ENCODE assay signal across 17 cellular contexts in genomic region chr5:176889321-176890280, GRCh38. TPM values are rescaled to one million over a fixed set of nuclear protein-coding genes. Genes with fewer than 3 reads are reported as not detected.
DNase-seq lines count a peak whose midpoint lies in the region; ATAC-seq, FAIRE-seq and TF ChIP-seq lines count a peak whose summit lies in the region.
"Had no signal": no experiment of that assay in that cellular context is flagged by ENCODE, and none has a peak within 500 bp of the region (broad histone marks: within the 10 kb centered on the region; RNA-seq: fewer than 3 reads in every experiment).

No MANE protein-coding gene starts in this region.

- TF ChIP-seq RAD21 in H1 (IDR thresholded peaks at IDR 0.05 in 1 of 2, conservative IDR thresholded peaks at IDR 0.05 in 1 of 2; ENCODE audit: low read depth in 2 of 2, low read length in 2 of 2), result no peak

- H3K56ac ChIP-seq in H1 (replicated peaks; ENCODE audit: insufficient read length, low read depth, low read length), result no peak overlapping the region

- H4K20me1 ChIP-seq in H1 (replicated peaks in 1 of 2; ENCODE audit: control insufficient read depth in 1 of 2, insufficient read depth in 2 of 2, low read length in 2 of 2) (no peaks in the 10 kb centered on the region), neural progenitor cell (ENCODE audit: low read depth) (no peaks in the 10 kb centered on the region)

- H3K9me3 Mint-ChIP-seq in neural progenitor cell, result no peaks in the 10 kb centered on the region
- H3K9me3 Mint-ChIP-seq: CD8-positive, alpha-beta memory T cell had no signal

- no peak overlapping the region for H2AK5ac ChIP-seq in H1 (ENCODE audit: low read depth, low read length)

- no peaks in the 10 kb centered on the region for H3K4me1 ChIP-seq in H1 (replicated peaks in 1 of 4; ENCODE audit: control insufficient read depth in 3 of 4, insufficient read depth in 4 of 4, low read length in 3 of 4)
- H3K4me1 ChIP-seq in neural progenitor cell, result peaks cover 5% of the 10 kb centered on the region
- H3K4me1 ChIP-seq in upper lobe of left lung, result peaks cover 0 to 5% (median 0%) of the 10 kb centered on the region in 4 donors
- no peaks in the 10 kb centered on the region for H3K4me1 ChIP-seq in stomach

- H3K18ac ChIP-seq in H1 (ENCODE audit: extremely low read depth, low read length), result no peak overlapping the region

- no peak overlapping the region for H4K5ac ChIP-seq in H1 (ENCODE audit: insufficient read length, low read depth, low read length)

- POLR2A ChIA-PET in H1 (lab: Charles Lee; ENCODE audit: partially characterized antibody), result no interaction called here

- H2BK120ac ChIP-seq in H1 (replicated peaks; ENCODE audit: low read depth, low read length), result no peak overlapping the region

- no peaks in the 10 kb centered on the region for H3K79me1 ChIP-seq in H1 (ENCODE audit: low read depth, low read length)

- no peak overlapping the region for H3K23ac ChIP-seq in H1 (ENCODE audit: insufficient read length)

- no peak overlapping the region for H3K4me3 Mint-ChIP-seq in neural progenitor cell
- H3K4me3 Mint-ChIP-seq: CD8-positive, alpha-beta memory T cell had no signal

- H2BK12ac ChIP-seq in H1 (ENCODE audit: low read depth, low read length), result no peak overlapping the region

- H3K27ac Mint-ChIP-seq in neural progenitor cell, result peak overlapping the region; percentile 58
- H3K27ac Mint-ChIP-seq: CD8-positive, alpha-beta memory T cell had no signal

- H3K79me2 ChIP-seq in H1 (ENCODE audit: control insufficient read depth in 1 of 2, insufficient read depth in 2 of 2, low read length in 2 of 2), result no peaks in the 10 kb centered on the region
- no peaks in the 10 kb centered on the region for H3K79me2 ChIP-seq in neural progenitor cell (ENCODE audit: low read depth)

- no peak for FAIRE-seq in H1 (lab: Jason Lieb, UNC)

- H3K27ac ChIP-seq in H1 (ENCODE audit: low read depth, low read length), result no peak overlapping the region
- H3K27ac ChIP-seq in neural progenitor cell, result no peak overlapping the region
- H3K27ac ChIP-seq in upper lobe of left lung, result no peak overlapping the region
- H3K27ac ChIP-seq in stomach, result no peak overlapping the region
- H3K27ac ChIP-seq: PC-9 had no signal

- H3K27me3 Mint-ChIP-seq in neural progenitor cell (ENCODE audit: insufficient read depth, low read depth), result peaks cover 28% of the 10 kb centered on the region

- no peak for TF ChIP-seq EP300 in H1 (IDR thresholded peaks at IDR 0.05; ENCODE audit: borderline replicate concordance in 1 of 2, low read depth in 2 of 2, low read length in 2 of 2)
- TF ChIP-seq EP300 in upper lobe of left lung (IDR thresholded peaks at IDR 0.05), result no peak
- TF ChIP-seq EP300 in stomach (IDR thresholded peaks at IDR 0.05), result no peak

- H2AFZ ChIP-seq in H1 (ENCODE audit: low read length) (no peak overlapping the region), neural progenitor cell (replicated peaks) (no peak overlapping the region)
- H2AFZ ChIP-seq: PC-9 had no signal

- H2BK15ac ChIP-seq in H1 (ENCODE audit: low read length), result no peak overlapping the region

- H3K27me3 ChIP-seq in H1 (replicated peaks in 1 of 4; ENCODE audit: control insufficient read depth in 3 of 4, extremely low read depth in 1 of 4, insufficient read depth in 3 of 4, low read length in 3 of 4) (no peaks in the 10 kb centered on the region), neural progenitor cell (no peaks in the 10 kb centered on the region), upper lobe of left lung (no peaks in the 10 kb centered on the region), stomach (peaks cover 0 to 4% (median 0%) of the 10 kb centered on the region in 3 donors)
- H3K27me3 ChIP-seq: BE2C, MG63 had no signal

- no peak overlapping the region for H3K14ac ChIP-seq in H1 (ENCODE audit: insufficient read length)

- no peak overlapping the region for H3K4me2 ChIP-seq in H1 (ENCODE audit: insufficient read depth in 1 of 2, low read depth in 2 of 2, low read length in 2 of 2)
- no peak overlapping the region for H3K4me2 ChIP-seq in neural progenitor cell
- H3K4me2 ChIP-seq: PC-9 had no signal

- H4K8ac ChIP-seq in H1 (ENCODE audit: extremely low read depth, insufficient read depth, low read length), result peak overlapping the region; percentile 32; the same call in 1 of the 2 replicates

- no peak overlapping the region for H4K91ac ChIP-seq in H1 (replicated peaks; ENCODE audit: insufficient read length, low read length)

- CTCF ChIA-PET in H1 (lab: Charles Lee; ENCODE audit: partially characterized antibody), result interaction anchor here (1.7 to 1.9 kb wide), 2 partner anchors 10 to 19 kb away, joined by 5 to 6 read pairs; partner anchors contain the start of gene HK3

- no peaks in the 10 kb centered on the region for H3K36me3 Mint-ChIP-seq in neural progenitor cell
- H3K36me3 Mint-ChIP-seq: CD8-positive, alpha-beta memory T cell had no signal

- H2BK5ac ChIP-seq in H1 (ENCODE audit: low read depth, low read length), result no peak overlapping the region; the same call in 1 of the 2 replicates

- H3K4ac ChIP-seq in H1 (replicated peaks; ENCODE audit: insufficient read length, low read depth, low read length), result no peak overlapping the region

- H3K4me1 Mint-ChIP-seq in neural progenitor cell, result peaks cover 10% of the 10 kb centered on the region

- H3K4me3 ChIP-seq in H1 (ENCODE audit: extremely low read depth in 1 of 4, insufficient read depth in 2 of 4, low read depth in 3 of 4, low read length in 4 of 4), result no peak overlapping the region
- H3K4me3 ChIP-seq in neural progenitor cell, result no peak overlapping the region
- H3K4me3 ChIP-seq in upper lobe of left lung, result no peak overlapping the region
- H3K4me3 ChIP-seq in stomach, result no peak overlapping the region
- H3K4me3 ChIP-seq: MG63, PC-9 had no signal

- no peaks in the 10 kb centered on the region for H3K36me3 ChIP-seq in H1 (ENCODE audit: control insufficient read depth in 2 of 4, insufficient read depth in 4 of 4, low read length in 3 of 4)
- H3K36me3 ChIP-seq in neural progenitor cell, result no peaks in the 10 kb centered on the region
- H3K36me3 ChIP-seq in upper lobe of left lung, result peaks cover 0 to 8% (median 0%) of the 10 kb centered on the region in 4 donors
- H3K36me3 ChIP-seq in stomach, result no peaks in the 10 kb centered on the region
- H3K36me3 ChIP-seq: BE2C, MG63 had no signal

- no peaks in the 10 kb centered on the region for H3K23me2 ChIP-seq in H1 (ENCODE audit: low read depth, low read length)

- TF ChIP-seq POLR2A in H1 (IDR thresholded peaks at IDR 0.05; ENCODE audit: control extremely low read depth in 1 of 2, low read depth in 2 of 2, low read length in 2 of 2) (no peak), upper lobe of left lung (IDR thresholded peaks at IDR 0.05) (no peak), stomach (IDR thresholded peaks at IDR 0.05) (no peak)

- H3K9ac ChIP-seq in H1 (replicated peaks in 1 of 4; ENCODE audit: extremely low read depth in 1 of 4, low read depth in 3 of 4, low read length in 3 of 4) (no peak overlapping the region), neural progenitor cell (no peak overlapping the region)

- H3K9me3 ChIP-seq in H1 (ENCODE audit: insufficient read depth in 2 of 2, low read depth in 1 of 2, low read length in 1 of 2) (no peaks in the 10 kb centered on the region), neural progenitor cell (ENCODE audit: low read depth) (no peaks in the 10 kb centered on the region), upper lobe of left lung (no peaks in the 10 kb centered on the region), stomach (no peaks in the 10 kb centered on the region)
- H3K9me3 ChIP-seq: BE2C, MG63 had no signal

- DNase-seq in Right ventricle myocardium superior (peak; percentile 35), left cardiac atrium (no peak), H1 (ENCODE audit: low read depth in 1 of 2, low spot score in 2 of 2) (no peak), neural progenitor cell (ENCODE audit: low spot score) (no peak), upper lobe of left lung (peak; percentile 18 to 52), stomach (no peak), NCI-H446 (lab: John Stamatoyannopoulos, UW) (no peak)
- DNase-seq: BE2C; CD8-positive, alpha-beta memory T cell; MG63; NCI-H1092 treated with DMSO at 0.1 percent for 48 hours; NCI-H1694; NCI-H345; NCI-H774; SHP77 had no signal

- no peak for ATAC-seq in Right ventricle myocardium superior (ENCODE audit: poor library complexity)
- ATAC-seq in left cardiac atrium, result no peak
- no peak for ATAC-seq in upper lobe of left lung (ENCODE audit: low FRiP score in 2 of 2)

- H3F3A ChIP-seq in neural progenitor cell (ENCODE audit: low read depth), result peaks cover 3% of the 10 kb centered on the region

- 88% methylated on average over 24 of the region's 24 CpGs; no CpG with 5 or more reads in 1 of the 2 experiments for WGBS in H1 (ENCODE audit: extremely low coverage in 1 of 2, insufficient coverage in 1 of 2, insufficient read length in 1 of 2, insufficient replicate concordance in 2 of 2, low coverage in 1 of 2, low lambda C conversion rate in 2 of 2, missing lambda C conversion rate in 1 of 2), 2 experiments
- WGBS in upper lobe of left lung, 2 donors, result 88 to 92% methylated on average over 19 to 24 of the region's 24 CpGs
- 89 to 94% (median 91%) methylated on average over 14 to 24 of the region's 24 CpGs for WGBS in stomach, 5 donors

- no peak overlapping the region for H2BK20ac ChIP-seq in H1 (ENCODE audit: low read length)

- TF ChIP-seq CTCF in H1 (IDR thresholded peaks at IDR 0.05; ENCODE audit: control extremely low read depth in 1 of 3, insufficient read depth in 1 of 3, low read depth in 1 of 3, low read length in 3 of 3) (no peak), neural progenitor cell (IDR thresholded peaks at IDR 0.05) (no peak), upper lobe of left lung (IDR thresholded peaks at IDR 0.05) (no peak), stomach (IDR thresholded peaks at IDR 0.05) (no peak)

- intact Hi-C loops in Right ventricle myocardium superior (cut with DNase I) (no loop called here), left cardiac atrium (cut with DNase I) (no loop called here), stomach (cut with DNase I; ENCODE audit: low total_unique reads) (no loop called here)

TF ChIP-seq in H1, 55 proteins besides CTCF, POLR2A, EP300 and RAD21 (continues in another document):
- TF ChIP-seq SIRT6 (IDR thresholded peaks at IDR 0.05; ENCODE audit: low read length), result no peak

RNA-seq across cellular contexts. Expression of gene HK3, which starts 9.5 kb away (rescaled TPM):
- 7.2 TPM for total RNA-seq in Right ventricle myocardium superior
- total RNA-seq in left cardiac atrium, result 10 to 100 TPM in 1 of 2 donors, 1 to 10 TPM in 1; 9.2 to 16.8 TPM
- total RNA-seq in H1 (2021; fragmentation: NEBNext Ultra II Directional; extraction: Animal tissue kit (Norgen Biotek cat#: 25700)), result not detected in 2 replicates
- polyA plus RNA-seq in H1 (2011; rRNA removed), result not detected in 2 replicates
- polyA plus RNA-seq in H1 (2011; cell fraction: cytosol; rRNA removed), result 0.04 TPM
- polyA plus RNA-seq in H1 (2011; cell fraction: nucleus; rRNA removed), result 0.10 TPM
- polyA plus RNA-seq in H1 (2012, experiment 1 of 2), result not detected in 4 replicates
- not detected for polyA plus RNA-seq in H1 (2012, experiment 2 of 2)
- polyA plus RNA-seq in H1 (2013, experiment 1 of 2), result not detected
- not detected for polyA plus RNA-seq in H1 (2013, experiment 2 of 2)
- 0.24 TPM in 1 of 2 replicates, not detected in the other for polyA minus RNA-seq in H1 (2011; rRNA and poly(A)+ RNA removed)
- not detected for polyA minus RNA-seq in H1 (2011; cell fraction: cytosol; rRNA and poly(A)+ RNA removed)
- polyA minus RNA-seq in H1 (2011; cell fraction: nucleus; rRNA and poly(A)+ RNA removed), result not detected
- not detected in 2 replicates for total RNA-seq in neural progenitor cell (ENCODE audit: low replicate concordance)
- 100 to 1,000 TPM in 1 of 6 donors, 10 to 100 TPM in 5; 16.0 to 106 (median 66.4) TPM for total RNA-seq in upper lobe of left lung
- 100 to 1,000 TPM in 1 of 5 donors, 1 to 10 TPM in 2, not detected in 2; 2.6 to 145 (median 3.9) TPM for total RNA-seq in stomach
- polyA plus RNA-seq in stomach, result 1 to 10 TPM; 1.6 to 6.9 (median 4.6) TPM
- total RNA-seq: PC-9 had no signal
- polyA plus RNA-seq: AG04450; CD8-positive, alpha-beta memory T cell had no signal

Comparison
In these comparisons a context has a peak if more than half of its experiments do, and no peak if none do; other contexts are left out.
1. DNase-seq: peak in Right ventricle myocardium superior (single experiment) and upper lobe of left lung (2 of 2); none in left cardiac atrium (single experiment), H1 (0 of 2), neural progenitor cell (single experiment), stomach (single experiment) and NCI-H446 (0 of 2).